10 cellular contexts compared by ENCODE assay signal in the genomic region with DNA sequence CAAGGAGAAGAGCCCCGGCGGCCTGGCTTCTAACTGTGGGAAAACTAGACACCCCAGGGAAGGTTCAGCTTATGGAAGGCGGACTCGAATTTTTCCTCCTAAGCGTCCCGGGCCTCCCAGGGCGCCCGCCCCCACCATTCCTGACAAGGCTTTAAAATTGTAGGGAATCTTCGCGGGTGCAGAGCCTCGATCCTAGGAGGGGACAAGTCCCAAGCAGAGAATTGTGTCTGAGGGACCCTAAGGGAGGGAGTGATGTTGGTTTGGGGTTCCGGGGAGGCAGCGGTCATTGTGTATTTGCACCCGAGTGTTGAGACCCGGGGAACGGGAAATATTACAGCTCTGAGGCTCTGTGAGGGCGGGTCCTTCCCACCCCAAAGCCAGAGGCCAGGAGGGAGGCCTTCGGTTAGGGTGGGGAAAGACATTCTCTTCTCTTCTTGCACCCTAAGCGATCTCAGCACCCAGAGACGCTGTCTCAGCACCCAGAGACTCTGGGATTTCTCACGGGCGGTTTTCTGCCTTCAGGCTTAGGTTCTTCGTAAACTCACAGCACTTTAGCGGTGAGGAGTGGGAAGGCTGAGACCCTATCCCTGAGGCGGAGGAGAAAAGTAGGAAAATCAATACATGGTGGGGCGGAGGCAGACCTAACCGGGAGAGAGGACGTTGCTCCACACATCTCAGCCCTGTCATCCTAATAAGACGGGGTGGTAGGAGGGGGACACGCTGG. TPM values are rescaled to one million over a fixed set of nuclear protein-coding genes. Genes with fewer than 3 reads are reported as not detected.
A peak's percentile ranks its signal among the peaks of the same experiment; 100 is the strongest.
DNase-seq lines count a peak whose midpoint lies in the region; ATAC-seq and TF ChIP-seq lines count a peak whose summit lies in the region.
"Had no signal": no experiment of that assay in that cellular context is flagged by ENCODE, and none has a peak within 500 bp of the region (broad histone marks: within the 10 kb centered on the region; RNA-seq: fewer than 3 reads in every experiment).

No MANE protein-coding gene starts in this region.

- H3K4me3 ChIP-seq in heart left ventricle, result peak overlapping the region in 9 of 12 donors; percentile 20 to 47 (median 39)
- peak overlapping the region; percentile 16 for H3K4me3 ChIP-seq in astrocyte of the cerebellum (ENCODE audit: low read depth, low read length)
- H3K4me3 ChIP-seq in muscle layer of duodenum (ENCODE audit: low read depth in 1 of 2, low read length in 2 of 2), result peak overlapping the region; percentile 14 to 44

- H3K9me3 ChIP-seq in heart left ventricle (no peaks in the 10 kb centered on the region), muscle layer of duodenum (ENCODE audit: control insufficient read depth in 1 of 2, low read length in 2 of 2) (no peaks in the 10 kb centered on the region)

- H3K4me1 Mint-ChIP-seq in type B pancreatic cell (ENCODE audit: unreplicated experiment), result peaks cover 25% of the 10 kb centered on the region

- intact Hi-C loops in heart left ventricle (cut with DNase I) (loop anchor here in 4 of 10 donors (1.0 to 10.0 kb wide), 7 partner anchors 306 to 916 kb away; no protein-coding TSS in a partner anchor), left cardiac atrium (cut with DNase I) (loop anchor here in 1 of 2 donors (10.0 kb wide), 3 partner anchors 316 to 466 kb away; no protein-coding TSS in a partner anchor)

- no peak for DNase-seq in heart left ventricle
- no peak for DNase-seq in left cardiac atrium
- no peak for DNase-seq in astrocyte of the cerebellum (ENCODE audit: low read depth)
- no peak for DNase-seq in type B pancreatic cell (ENCODE audit: extremely low spot score, unreplicated experiment)
- no peak for DNase-seq in T1000 (lab: John Stamatoyannopoulos, UW)
- DNase-seq in putamen (ENCODE audit: low spot score), result no peak
- DNase-seq: NCI-H1930, SIG-M5 had no signal

- H3K36me3 ChIP-seq in heart left ventricle, result peaks cover 0 to 17% (median 0%) of the 10 kb centered on the region in 9 donors
- H3K36me3 ChIP-seq in muscle layer of duodenum (ENCODE audit: control insufficient read depth in 1 of 2, insufficient read depth in 2 of 2, low read length in 2 of 2), result peaks cover 0 to under 1% of the 10 kb centered on the region in 2 donors

- TF ChIP-seq CTCF in heart left ventricle (IDR thresholded peaks at IDR 0.05) (no peak), astrocyte of the cerebellum (IDR thresholded peaks at IDR 0.05; ENCODE audit: low read depth, low read length, missing control alignments) (no peak), type B pancreatic cell (conservative IDR thresholded peaks at IDR 0.05) (no peak)

- H3K9me3 Mint-ChIP-seq in type B pancreatic cell, result peaks cover 5% of the 10 kb centered on the region

- H3K27me3 ChIP-seq in heart left ventricle (peaks cover 0 to 62% (median 18%) of the 10 kb centered on the region in 9 donors), muscle layer of duodenum (ENCODE audit: low read depth, low read length) (peaks cover 50% of the 10 kb centered on the region)

- in situ Hi-C loops in astrocyte of the cerebellum (cut with HindIII; ENCODE audit: low sequenced_read_pairs), result loop anchor here (25.0 kb wide), 3 partner anchors 311 to 614 kb away; no protein-coding TSS in a partner anchor

- TF ChIP-seq POLR2A in heart left ventricle (IDR thresholded peaks at IDR 0.05), result no peak

- H3K36me3 Mint-ChIP-seq in type B pancreatic cell, result peaks cover 35% of the 10 kb centered on the region

- ATAC-seq in heart left ventricle, result no peak
- no peak for ATAC-seq in left cardiac atrium
- ATAC-seq in GM18868 (IDR thresholded peaks at IDR 0.05; ENCODE audit: unreplicated experiment), result no peak

- peaks cover 67% of the 10 kb centered on the region for H3K27me3 Mint-ChIP-seq in type B pancreatic cell

- WGBS in heart left ventricle, 4 donors, result 49 to 61% (median 52%) methylated on average over 29 to 30 of the region's 30 CpGs

- peak overlapping the region; percentile 78 for H3K4me3 Mint-ChIP-seq in type B pancreatic cell

- H3K4me1 ChIP-seq in heart left ventricle (peaks cover 0 to 31% (median 14%) of the 10 kb centered on the region in 12 donors), muscle layer of duodenum (ENCODE audit: control insufficient read depth in 1 of 2, insufficient read depth in 2 of 2, low read length in 2 of 2) (peaks cover 0 to 31% of the 10 kb centered on the region in 2 donors)

- peak overlapping the region; percentile 36 for H3K27ac Mint-ChIP-seq in type B pancreatic cell

- H3K27ac ChIP-seq in heart left ventricle (peak overlapping the region in 4 of 12 donors; percentile 22 to 93 (median 40)), muscle layer of duodenum (ENCODE audit: low read length) (no peak overlapping the region)

RNA-seq across cellular contexts. Expression of a gene that starts 7.6 kb away (rescaled TPM):
- total RNA-seq in heart left ventricle, result 10 to 100 TPM in 2 of 9 donors, 1 to 10 TPM in 7; 1.4 to 26.0 (median 4.7) TPM
- 1 to 10 TPM; 3.5 to 6.0 TPM for polyA plus RNA-seq in heart left ventricle
- total RNA-seq in left cardiac atrium, result 10 to 100 TPM; 59.7 to 67.9 TPM
- total RNA-seq in type B pancreatic cell (ENCODE audit: low replicate concordance), result 9.5 and 55.7 TPM in 2 replicates
